24 cellular contexts compared by ENCODE assay signal in the genomic region with DNA sequence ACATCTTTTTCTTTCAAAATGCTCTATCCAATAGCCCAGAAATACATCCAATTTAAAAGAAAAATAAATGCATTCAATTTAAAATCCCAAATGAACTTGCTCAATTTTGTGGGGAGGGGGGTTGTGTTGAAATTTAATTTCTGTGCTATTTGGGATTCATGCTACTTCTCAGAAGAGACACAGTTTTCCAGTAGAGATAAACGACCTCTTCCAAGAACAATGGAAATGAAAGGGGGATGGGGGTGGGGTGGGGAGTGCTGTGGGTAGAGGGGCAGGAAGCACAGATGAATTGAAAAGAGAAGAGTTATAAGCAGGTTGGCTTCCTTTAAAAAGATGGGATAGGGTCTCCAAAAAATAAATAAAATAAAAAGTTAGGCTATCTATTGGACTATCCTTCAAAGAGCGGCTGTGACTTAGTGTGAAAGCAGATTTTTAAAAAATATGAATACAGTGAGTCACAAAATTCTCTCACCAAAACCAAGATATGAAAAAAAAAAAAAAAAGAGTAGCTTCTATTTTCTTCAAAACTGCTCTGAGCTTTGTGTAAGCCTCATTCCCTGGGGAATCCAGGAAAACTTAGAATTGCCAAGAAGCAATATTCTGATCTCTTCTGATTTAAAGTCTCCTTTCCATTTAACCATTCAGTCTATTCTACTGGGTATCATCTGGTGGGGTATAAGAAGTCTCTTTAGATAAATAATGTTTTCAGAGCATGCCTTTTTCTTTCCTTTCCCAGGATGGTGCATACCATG.
"Had no signal": no experiment of that assay in that cellular context is flagged by ENCODE, and none has a peak within 500 bp of the region (broad histone marks: within the 10 kb centered on the region; RNA-seq: fewer than 3 reads in every experiment).

No MANE protein-coding gene starts in this region.

- H3K27ac ChIP-seq: adrenal gland, body of pancreas, left lung, lower lobe of right lung, neural progenitor cell, spleen, uterus, WERI-Rb-1 had no signal

- H3K36me3 ChIP-seq: adrenal gland, left lung, lower lobe of right lung, neural progenitor cell, spleen, uterus, WERI-Rb-1 had no signal

- H3K27me3 ChIP-seq: adrenal gland, body of pancreas, left lung, neural progenitor cell, spleen, uterus had no signal

- DNase-seq: activated CD4-positive, alpha-beta T cell treated with anti-CD3 and anti-CD28 coated beads for 48 hours; activated CD4-positive, alpha-beta T cell treated with anti-CD3 and anti-CD28 coated beads, Interleukin-2, amount 50 U/mL, for 48 hours; activated CD8-positive, alpha-beta memory T cell treated with anti-CD3 and anti-CD28 coated beads for 24 hours; activated effector memory CD4-positive, alpha-beta T cell treated with Interleukin-2 at 50 U/mL for 16 hours; activated naive CD4-positive, alpha-beta T cell treated with Interleukin-2 at 50 U/mL for 16 hours; adrenal gland; aorta; body of pancreas; cortex of kidney; effector memory CD8-positive, alpha-beta T cell; erythroblast; left lung; lower lobe of right lung; mesenchymal stem cell; natural killer cell; posterior cingulate gyrus; right cardiac atrium; spleen; stimulated activated CD4-positive, alpha-beta T cell treated with anti-CD3 and anti-CD28 coated beads, Interleukin-2, amount 100 ng/mL, for 48 hours; stimulated activated naive CD4-positive, alpha-beta T cell treated with Interleukin-2 at 50 U/mL for 16 hours; substantia nigra; uterus; WERI-Rb-1 had no signal

- H3K4me3 ChIP-seq: adrenal gland, body of pancreas, left lung, lower lobe of right lung, neural progenitor cell, spleen, uterus had no signal
